Comparison of ENCODE assay signal across 19 cellular contexts in genomic region chr22:20024225-20025087, GRCh38. TPM values are rescaled to one million over a fixed set of nuclear protein-coding genes. Genes with fewer than 3 reads are reported as not detected.
DNase-seq lines count a peak whose midpoint lies in the region; ATAC-seq and TF ChIP-seq lines count a peak whose summit lies in the region.
"Had no signal": no experiment of that assay in that cellular context is flagged by ENCODE, and none has a peak within 500 bp of the region (broad histone marks: within the 10 kb centered on the region; RNA-seq: fewer than 3 reads in every experiment).

No MANE protein-coding gene starts in this region.

- TF ChIP-seq CTCF in A673 (conservative IDR thresholded peaks at IDR 0.05; ENCODE audit: low read depth, low read length), result no peak

- in situ Hi-C loops in HAP-1 (cut with MboI; ENCODE audit: low sequenced_read_pairs), result no loop called here

- H3K27ac ChIP-seq in A673 (ENCODE audit: low read depth, low read length, poor library complexity, severe bottlenecking), result no peak overlapping the region
- H3K27ac ChIP-seq: hepatocyte, pancreas, SJCRH30 had no signal

- no TSS peak for BruUV-seq in A673 (replicated peaks; lab: Mats Ljungman, UMichigan)

- H3K4me3 Mint-ChIP-seq in activated T-cell treated with anti-CD3 and anti-CD28 coated beads, Interleukin-2, amount 50 U/mL, for 24 hours, result no peak overlapping the region
- H3K4me3 Mint-ChIP-seq: memory B cell; stimulated activated naive CD8-positive, alpha-beta T cell treated with anti-CD3 and anti-CD28 coated beads, Interleukin-15, Interleukin-2, amounts not matched to agents 100 ng/mL and 50 ng/mL, for 24 hours had no signal

- H3K4me1 ChIP-seq in HAP-1, result peaks cover 8% of the 10 kb centered on the region
- peaks cover 5% of the 10 kb centered on the region for H3K4me1 ChIP-seq in A673 (ENCODE audit: insufficient read depth, low read length, poor library complexity, severe bottlenecking)

- H3K36me3 Mint-ChIP-seq in activated T-cell treated with anti-CD3 and anti-CD28 coated beads, Interleukin-2, amount 50 U/mL, for 24 hours (ENCODE audit: low read depth), result peaks cover 27% of the 10 kb centered on the region

- POLR2A ChIA-PET in A673 (lab: Charles Lee; ENCODE audit: low non-redundant PET), result no interaction called here

- H3K4me3 ChIP-seq in HAP-1 (no peak overlapping the region), A673 (ENCODE audit: low read depth, low read length, poor library complexity, severe bottlenecking) (no peak overlapping the region), MG63 (no peak overlapping the region)
- H3K4me3 ChIP-seq: hepatocyte, pancreas, SJCRH30, smooth muscle cell had no signal

- ATAC-seq in Right ventricle myocardium superior (ENCODE audit: poor library complexity), result peak; percentile 44
- ATAC-seq: pancreas had no signal

- H3K4me1 Mint-ChIP-seq in activated T-cell treated with anti-CD3 and anti-CD28 coated beads, Interleukin-2, amount 50 U/mL, for 24 hours (ENCODE audit: low read depth), result peaks cover 37% of the 10 kb centered on the region

- H3K9me3 ChIP-seq in HAP-1, result no peaks in the 10 kb centered on the region
- H3K9me3 ChIP-seq in A673 (ENCODE audit: low read depth, low read length, poor library complexity, severe bottlenecking), result no peaks in the 10 kb centered on the region
- no peaks in the 10 kb centered on the region for H3K9me3 ChIP-seq in MG63
- H3K9me3 ChIP-seq: pancreas, SJCRH30 had no signal

- CTCF ChIA-PET in A673 (lab: Charles Lee), result no interaction called here

- H3K27me3 Mint-ChIP-seq in activated T-cell treated with anti-CD3 and anti-CD28 coated beads, Interleukin-2, amount 50 U/mL, for 24 hours, result no peaks in the 10 kb centered on the region
- H3K27me3 Mint-ChIP-seq: memory B cell; stimulated activated naive CD8-positive, alpha-beta T cell treated with anti-CD3 and anti-CD28 coated beads, Interleukin-15, Interleukin-2, amounts not matched to agents 100 ng/mL and 50 ng/mL, for 24 hours had no signal

- no peaks in the 10 kb centered on the region for H3K27me3 ChIP-seq in HAP-1 (ENCODE audit: low read depth)
- H3K27me3 ChIP-seq in A673 (replicated peaks; ENCODE audit: insufficient read depth, low read depth, low read length, poor library complexity), result no peaks in the 10 kb centered on the region
- H3K27me3 ChIP-seq in MG63, result no peaks in the 10 kb centered on the region
- H3K27me3 ChIP-seq: pancreas, SJCRH30 had no signal

- no peak for DNase-seq in activated T-cell treated with anti-CD3 and anti-CD28 coated beads, Interleukin-2, amount 50 U/mL, for 24 hours
- DNase-seq in activated T-cell treated with anti-CD3 and anti-CD28 coated beads, Interleukin-2, amount 50 U/mL, for 1 hour, result no peak
- DNase-seq in Right ventricle myocardium superior, result peak; percentile 65
- peak; percentile 39 for DNase-seq in occipital lobe (lab: John Stamatoyannopoulos, UW)
- DNase-seq in HAP-1 (ENCODE audit: low spot score in 2 of 2), result no peak
- DNase-seq in NOMO-1 treated with DMSO at 0.1 percent for 48 hours (lab: John Stamatoyannopoulos, UW; ENCODE audit: unreplicated experiment), result no peak
- DNase-seq in A673 (ENCODE audit: low spot score), result no peak
- no peak for DNase-seq in MG63
- DNase-seq: 8988T; dermis blood vessel endothelial cell; NCI-H526 treated with DMSO at 0.1 percent for 48 hours; SJCRH30; stimulated activated CD4-positive, alpha-beta T cell treated with anti-CD3 and anti-CD28 coated beads, Interleukin-4, amount 100 ng/mL, for 1 hour; trophoblast cell had no signal

- H3K36me3 ChIP-seq in HAP-1 (replicated peaks) (no peaks in the 10 kb centered on the region), A673 (ENCODE audit: insufficient read depth, low read length, poor library complexity, severe bottlenecking) (no peaks in the 10 kb centered on the region), MG63 (peaks cover 5% of the 10 kb centered on the region; the same call in 1 of the 2 replicates)
- H3K36me3 ChIP-seq: pancreas, SJCRH30 had no signal

- peak overlapping the region; percentile 7 for H3K27ac Mint-ChIP-seq in activated T-cell treated with anti-CD3 and anti-CD28 coated beads, Interleukin-2, amount 50 U/mL, for 24 hours
- H3K27ac Mint-ChIP-seq: memory B cell had no signal

- no peaks in the 10 kb centered on the region for H3K9me3 Mint-ChIP-seq in activated T-cell treated with anti-CD3 and anti-CD28 coated beads, Interleukin-2, amount 50 U/mL, for 24 hours
- H3K9me3 Mint-ChIP-seq: memory B cell; stimulated activated naive CD8-positive, alpha-beta T cell treated with anti-CD3 and anti-CD28 coated beads, Interleukin-15, Interleukin-2, amounts not matched to agents 100 ng/mL and 50 ng/mL, for 24 hours had no signal

- intact Hi-C loops in Right ventricle myocardium superior (cut with DNase I), result no loop called here
- intact Hi-C loops in A673 (cut with micrococcal nuclease; ENCODE audit: unreplicated experiment), result no loop called here

RNA-seq across cellular contexts. Expression of gene TANGO2, which starts 3.5 kb away (rescaled TPM):
- total RNA-seq in Right ventricle myocardium superior (62.3 TPM), occipital lobe (15.9 TPM), A673 (2021) (17.7 and 21.5 TPM in 2 replicates)
- 21.0 and 54.2 TPM in 2 replicates for total RNA-seq in MG63 (2014; rRNA removed; shearing (Covaris generic); ENCODE audit: low replicate concordance)

RNA-seq across cellular contexts. Expression of gene ARVCF, which starts 7.8 kb away (rescaled TPM):
- 31.4 TPM for total RNA-seq in Right ventricle myocardium superior
- total RNA-seq in occipital lobe, result 47.3 TPM
- total RNA-seq in A673 (2021), result 11.1 and 17.2 TPM in 2 replicates
- 2.2 and 3.8 TPM in 2 replicates for total RNA-seq in MG63 (2014; rRNA removed; shearing (Covaris generic); ENCODE audit: low replicate concordance)

RNA-seq across cellular contexts. Expression of gene DGCR8, which starts 55.6 kb away (rescaled TPM):
- total RNA-seq in Right ventricle myocardium superior (15.4 TPM), occipital lobe (37.0 TPM), A673 (2021) (63.2 and 74.8 TPM in 2 replicates)
- 16.3 and 31.0 TPM in 2 replicates for total RNA-seq in MG63 (2014; rRNA removed; shearing (Covaris generic); ENCODE audit: low replicate concordance)

Comparison
In these comparisons a context has a peak if more than half of its experiments do, and no peak if none do; other contexts are left out.
1. DNase-seq: peak in Right ventricle myocardium superior (single experiment) and occipital lobe (single experiment); none in activated T-cell treated with anti-CD3 and anti-CD28 coated beads, Interleukin-2, amount 50 U/mL, for 24 hours (single experiment), activated T-cell treated with anti-CD3 and anti-CD28 coated beads, Interleukin-2, amount 50 U/mL, for 1 hour (single experiment), HAP-1 (0 of 2), NOMO-1 treated with DMSO at 0.1 percent for 48 hours (single experiment), A673 (single experiment) and MG63 (single experiment).